8 cellular contexts compared by ENCODE assay signal in the genomic region with DNA sequence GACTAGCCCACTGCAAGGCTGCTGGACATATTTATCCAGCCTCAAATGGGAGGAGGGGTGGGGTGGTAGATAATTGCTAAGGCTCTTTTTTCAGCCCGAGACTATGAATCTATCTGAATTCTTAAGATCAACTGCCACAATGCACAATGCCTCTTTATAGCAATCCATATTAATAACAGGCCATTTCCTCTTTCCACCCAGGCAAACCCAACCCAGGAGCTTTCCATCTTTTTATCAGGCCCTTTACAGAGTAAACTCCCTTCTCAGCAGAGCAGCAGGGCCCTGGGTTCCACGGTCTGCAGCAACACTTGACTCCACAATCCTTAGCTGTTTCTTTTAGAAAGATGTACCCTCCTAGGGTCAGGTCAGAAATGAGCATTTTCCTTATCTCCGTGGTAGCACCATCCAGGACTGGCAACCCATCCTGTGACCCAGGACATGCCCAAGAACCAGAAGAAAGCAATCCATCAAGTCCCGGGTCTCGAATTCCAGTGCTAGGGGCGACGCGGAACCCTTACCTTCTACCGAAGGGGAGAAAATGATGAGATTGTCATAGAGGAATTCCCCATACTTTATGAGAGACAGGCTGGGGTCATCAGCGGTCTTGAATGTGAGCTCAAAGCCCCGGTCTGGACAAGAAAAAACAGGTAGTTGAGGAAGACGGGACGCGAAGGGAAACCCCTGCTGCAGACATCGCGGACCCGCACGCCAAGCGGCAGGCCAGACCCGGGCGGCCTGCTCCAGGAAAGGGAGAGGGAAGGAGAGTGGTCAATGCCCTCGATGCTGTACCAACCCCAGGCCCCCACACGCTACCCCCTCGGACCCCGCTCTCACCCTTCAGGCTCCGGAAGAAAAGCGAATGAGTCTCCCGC. TPM values are rescaled to one million over a fixed set of nuclear protein-coding genes. Genes with fewer than 3 reads are reported as not detected.
DNase-seq lines count a peak whose midpoint lies in the region; ATAC-seq and TF ChIP-seq lines count a peak whose summit lies in the region.

No MANE protein-coding gene starts in this region.

- peaks cover 15% of the 10 kb centered on the region for H3K36me3 Mint-ChIP-seq in neural progenitor cell

- H3K4me3 Mint-ChIP-seq in neural progenitor cell: peak overlapping the region; percentile 99

- peaks cover 18% of the 10 kb centered on the region for H4K20me1 ChIP-seq in neural progenitor cell (ENCODE audit: low read depth)

- peak overlapping the region; percentile 89 for H2AFZ ChIP-seq in ACC112 (ENCODE audit: low read length, unreplicated experiment)
- H2AFZ ChIP-seq in neural progenitor cell (replicated peaks): peak overlapping the region; percentile 78

- TF ChIP-seq CTCF in RWPE2 (IDR thresholded peaks at IDR 0.05; ENCODE audit: poor library complexity, severe bottlenecking): no peak
- TF ChIP-seq CTCF in neural progenitor cell (IDR thresholded peaks at IDR 0.05): no peak

- H3K27ac Mint-ChIP-seq in neural progenitor cell: peak overlapping the region; percentile 94

- H3K9me3 Mint-ChIP-seq in neural progenitor cell: no peaks in the 10 kb centered on the region

- peaks cover 28% of the 10 kb centered on the region for H3K4me1 Mint-ChIP-seq in neural progenitor cell

- DNase-seq in RWPE2 (ENCODE audit: low spot score) (no peak), neural progenitor cell (ENCODE audit: low spot score) (no peak), retina (no peak), activated gamma-delta T cell treated with Interleukin-2 at 50 U/mL for 16 hours (no peak)

- H3K4me1 ChIP-seq in ACC112 (ENCODE audit: control insufficient read depth, insufficient read depth, low read length, unreplicated experiment) (peaks cover 15% of the 10 kb centered on the region), RWPE2 (ENCODE audit: insufficient read depth, poor library complexity, severe bottlenecking) (peaks cover 7% of the 10 kb centered on the region), endocrine pancreas (ENCODE audit: control insufficient read depth, insufficient read depth, low read length) (peaks cover 7% of the 10 kb centered on the region), neural progenitor cell (peaks cover 8% of the 10 kb centered on the region)

- no peak overlapping the region for H3K27ac ChIP-seq in ACC112 (ENCODE audit: low read depth, low read length)
- H3K27ac ChIP-seq in RWPE2 (ENCODE audit: poor library complexity, severe bottlenecking): peak overlapping the region; percentile 46
- no peak overlapping the region for H3K27ac ChIP-seq in neural progenitor cell

- H3K36me3 ChIP-seq in ACC112 (ENCODE audit: insufficient read depth, low read length): peaks cover 13% of the 10 kb centered on the region; the same call in 1 of the 2 replicates
- peaks cover 47% of the 10 kb centered on the region for H3K36me3 ChIP-seq in RWPE2 (ENCODE audit: low read depth)
- no peaks in the 10 kb centered on the region for H3K36me3 ChIP-seq in endocrine pancreas (ENCODE audit: control insufficient read depth, insufficient read depth, low read length)
- no peaks in the 10 kb centered on the region for H3K36me3 ChIP-seq in neural progenitor cell

- H3K9me3 ChIP-seq in RWPE2 (ENCODE audit: severe bottlenecking) (no peaks in the 10 kb centered on the region), endocrine pancreas (ENCODE audit: control insufficient read depth, low read length) (no peaks in the 10 kb centered on the region), neural progenitor cell (ENCODE audit: low read depth) (no peaks in the 10 kb centered on the region)

- H3F3A ChIP-seq in neural progenitor cell (ENCODE audit: low read depth): no peaks in the 10 kb centered on the region

- peaks cover 52% of the 10 kb centered on the region for H3K79me2 ChIP-seq in ACC112 (ENCODE audit: control insufficient read depth, insufficient read depth, low read length, unreplicated experiment)
- peaks cover 53% of the 10 kb centered on the region for H3K79me2 ChIP-seq in neural progenitor cell (ENCODE audit: low read depth)

- H3K27me3 ChIP-seq in ACC112 (ENCODE audit: insufficient read depth, low read length): no peaks in the 10 kb centered on the region
- no peaks in the 10 kb centered on the region for H3K27me3 ChIP-seq in RWPE2 (ENCODE audit: insufficient read depth, poor library complexity, severe bottlenecking)
- no peaks in the 10 kb centered on the region for H3K27me3 ChIP-seq in endocrine pancreas (ENCODE audit: control insufficient read depth, insufficient read depth, low read length)
- no peaks in the 10 kb centered on the region for H3K27me3 ChIP-seq in neural progenitor cell

- peak; percentile 1 for ATAC-seq in GM21360 (IDR thresholded peaks at IDR 0.05; ENCODE audit: unreplicated experiment)
- no peak for ATAC-seq in RWPE2 (ENCODE audit: low read depth)
- ATAC-seq in GM18861 (IDR thresholded peaks at IDR 0.05; ENCODE audit: unreplicated experiment): no peak

- H3K9ac ChIP-seq in endocrine pancreas (ENCODE audit: control insufficient read depth, insufficient read depth, low read length): peak overlapping the region; percentile 89
- peak overlapping the region; percentile 84 for H3K9ac ChIP-seq in neural progenitor cell

- H3K4me3 ChIP-seq in ACC112 (ENCODE audit: low read depth, low read length) (peak overlapping the region; percentile 99), RWPE2 (ENCODE audit: severe bottlenecking) (peak overlapping the region; percentile 58), endocrine pancreas (ENCODE audit: control insufficient read depth, insufficient read depth, low read length) (peak overlapping the region; percentile 79), neural progenitor cell (peak overlapping the region; percentile 75)

- peak overlapping the region; percentile 76 for H3K4me2 ChIP-seq in neural progenitor cell

- peaks cover 7% of the 10 kb centered on the region for H3K27me3 Mint-ChIP-seq in neural progenitor cell (ENCODE audit: insufficient read depth, low read depth)

RNA-seq across cellular contexts. Expression of gene DDOST, which starts 0.6 kb away (rescaled TPM):
- 151 and 234 TPM in 2 replicates for total RNA-seq in neural progenitor cell (ENCODE audit: low replicate concordance)

RNA-seq across cellular contexts. Expression of gene PINK1, which starts 27.3 kb away (rescaled TPM):
- 13.3 and 21.6 TPM in 2 replicates for total RNA-seq in neural progenitor cell (ENCODE audit: low replicate concordance)

RNA-seq across cellular contexts. Expression of gene KIF17, which starts 57.2 kb away (rescaled TPM):
- total RNA-seq in neural progenitor cell (ENCODE audit: low replicate concordance): 2.2 and 4.0 TPM in 2 replicates
